ENCODE assay signal across 1 cellular context in the genomic region with DNA sequence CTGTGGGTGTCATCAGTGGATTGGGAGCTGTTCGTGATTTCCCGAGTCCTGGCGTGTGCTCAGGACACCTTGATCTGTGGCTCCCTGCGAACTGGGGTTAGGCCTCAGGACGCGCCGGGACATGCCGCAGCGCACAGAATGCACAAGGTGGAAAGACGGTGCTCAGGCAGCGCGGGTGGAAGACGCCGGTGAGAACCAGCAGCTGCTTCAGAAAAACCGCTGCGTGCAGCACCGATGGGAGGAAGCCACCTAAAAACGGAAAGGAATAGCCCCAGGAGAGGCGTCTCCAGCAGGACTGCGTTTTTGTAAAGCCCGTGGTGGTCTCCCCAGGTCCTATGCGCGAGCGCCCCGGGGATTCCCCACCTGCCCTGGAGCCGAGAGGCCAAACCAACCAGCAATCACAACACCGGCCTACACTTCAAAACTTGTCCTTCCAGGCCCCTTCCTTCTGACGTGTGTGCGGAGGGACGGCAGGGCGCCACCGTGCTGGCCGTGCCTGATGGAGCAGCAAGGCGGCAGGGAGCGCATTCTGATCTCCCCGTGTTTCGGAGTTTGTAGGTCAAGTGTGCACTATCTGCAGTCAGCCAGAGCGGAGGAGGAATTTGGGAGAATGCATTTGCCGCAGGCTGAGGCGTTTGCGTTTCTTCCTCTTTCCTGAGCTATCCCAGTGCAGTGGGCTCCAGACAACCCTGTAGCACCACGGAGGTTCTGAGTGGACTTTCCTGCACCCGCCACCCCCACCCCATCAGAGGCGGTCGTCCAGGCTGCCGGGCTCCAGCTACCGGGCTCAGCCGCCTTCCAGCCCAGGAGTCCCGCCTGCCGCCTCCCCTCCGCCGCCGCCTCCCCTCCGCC.
TF ChIP-seq lines count a peak whose summit lies in the region.

No MANE protein-coding gene starts in this region.

TF ChIP-seq in HepG2, 621 proteins besides CTCF, POLR2A, EP300 and RAD21:
- TF ChIP-seq SRSF4 (IDR thresholded peaks at IDR 0.05; ENCODE audit: low read depth, low read length, poor library complexity, severe bottlenecking) (no peak), ZFY (CRISPR knock-in tag; IDR thresholded peaks at IDR 0.05) (no peak), SALL2 (CRISPR knock-in tag; IDR thresholded peaks at IDR 0.05) (no peak), ZNF577 (CRISPR knock-in tag; IDR thresholded peaks at IDR 0.05; ENCODE audit: borderline replicate concordance, low read depth) (no peak), SOX6 (IDR thresholded peaks at IDR 0.05) (no peak), SOX6 (CRISPR knock-in tag; IDR thresholded peaks at IDR 0.05) (no peak), ZNF891 (CRISPR knock-in tag; IDR thresholded peaks at IDR 0.05) (no peak), GLI4 (CRISPR knock-in tag; IDR thresholded peaks at IDR 0.05; ENCODE audit: borderline replicate concordance) (no peak)
- TF ChIP-seq, protein P1, sequence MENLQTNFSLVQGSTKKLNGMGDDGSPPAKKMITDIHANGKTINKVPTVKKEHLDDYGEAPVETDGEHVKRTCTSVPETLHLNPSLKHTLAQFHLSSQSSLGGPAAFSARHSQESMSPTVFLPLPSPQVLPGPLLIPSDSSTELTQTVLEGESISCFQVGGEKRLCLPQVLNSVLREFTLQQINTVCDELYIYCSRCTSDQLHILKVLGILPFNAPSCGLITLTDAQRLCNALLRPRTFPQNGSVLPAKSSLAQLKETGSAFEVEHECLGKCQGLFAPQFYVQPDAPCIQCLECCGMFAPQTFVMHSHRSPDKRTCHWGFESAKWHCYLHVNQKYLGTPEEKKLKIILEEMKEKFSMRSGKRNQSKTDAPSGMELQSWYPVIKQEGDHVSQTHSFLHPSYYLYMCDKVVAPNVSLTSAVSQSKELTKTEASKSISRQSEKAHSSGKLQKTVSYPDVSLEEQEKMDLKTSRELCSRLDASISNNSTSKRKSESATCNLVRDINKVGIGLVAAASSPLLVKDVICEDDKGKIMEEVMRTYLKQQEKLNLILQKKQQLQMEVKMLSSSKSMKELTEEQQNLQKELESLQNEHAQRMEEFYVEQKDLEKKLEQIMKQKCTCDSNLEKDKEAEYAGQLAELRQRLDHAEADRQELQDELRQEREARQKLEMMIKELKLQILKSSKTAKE (CRISPR knock-in tag; IDR thresholded peaks at IDR 0.05; ENCODE audit: borderline replicate concordance): no peak
TF ChIP-seq in HepG2: peak in this region for 0.
